1 cellular context compared by ENCODE assay signal in genomic region chr16:68235882-68236803, GRCh38.
TF ChIP-seq lines count a peak whose summit lies in the region.

Gene ESRP2 (minus strand): TSS chr16:68236127. CDS start chr16:68236045, 82 bp downstream.

TF ChIP-seq in HepG2, 621 proteins besides CTCF, POLR2A, EP300 and RAD21 (continued from another document and continues in another):
- peak; percentile 68 for TF ChIP-seq TFE3 (CRISPR knock-in tag; IDR thresholded peaks at IDR 0.05)
- TF ChIP-seq, protein P1, sequence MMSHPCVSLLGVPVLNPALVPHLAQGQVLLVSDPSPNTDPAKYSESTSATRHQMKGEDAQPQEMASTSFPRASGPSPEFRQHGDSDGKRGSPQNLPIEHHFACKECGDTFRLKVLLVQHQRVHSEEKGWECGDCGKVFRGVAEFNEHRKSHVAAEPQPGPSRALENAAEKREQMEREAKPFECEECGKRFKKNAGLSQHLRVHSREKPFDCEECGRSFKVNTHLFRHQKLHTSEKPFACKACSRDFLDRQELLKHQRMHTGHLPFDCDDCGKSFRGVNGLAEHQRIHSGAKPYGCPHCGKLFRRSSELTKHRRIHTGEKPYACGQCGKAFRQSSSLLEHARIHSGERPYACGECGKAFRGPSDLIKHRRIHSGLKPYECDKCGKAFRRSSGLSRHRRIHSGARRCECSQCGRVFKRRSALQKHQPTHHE (CRISPR knock-in tag; IDR thresholded peaks at IDR 0.05; ENCODE audit: borderline replicate concordance), result 0 out of 2 replicates have a peak, but pooled peaks have one; percentile 64
- no peak for TF ChIP-seq FUBP1 (CRISPR knock-in tag; IDR thresholded peaks at IDR 0.05; ENCODE audit: borderline replicate concordance)
- TF ChIP-seq ZNF570 (CRISPR knock-in tag; IDR thresholded peaks at IDR 0.05; ENCODE audit: borderline replicate concordance), result peak; percentile 30; the same call in 1 of the 2 replicates
- no peak for TF ChIP-seq REXO4 (CRISPR knock-in tag; IDR thresholded peaks at IDR 0.05; ENCODE audit: borderline replicate concordance)
- TF ChIP-seq NRL (CRISPR knock-in tag; IDR thresholded peaks at IDR 0.05; ENCODE audit: borderline replicate concordance), result 0 out of 2 replicates have a peak, but pooled peaks have one; percentile 5
- TF ChIP-seq, protein P2, sequence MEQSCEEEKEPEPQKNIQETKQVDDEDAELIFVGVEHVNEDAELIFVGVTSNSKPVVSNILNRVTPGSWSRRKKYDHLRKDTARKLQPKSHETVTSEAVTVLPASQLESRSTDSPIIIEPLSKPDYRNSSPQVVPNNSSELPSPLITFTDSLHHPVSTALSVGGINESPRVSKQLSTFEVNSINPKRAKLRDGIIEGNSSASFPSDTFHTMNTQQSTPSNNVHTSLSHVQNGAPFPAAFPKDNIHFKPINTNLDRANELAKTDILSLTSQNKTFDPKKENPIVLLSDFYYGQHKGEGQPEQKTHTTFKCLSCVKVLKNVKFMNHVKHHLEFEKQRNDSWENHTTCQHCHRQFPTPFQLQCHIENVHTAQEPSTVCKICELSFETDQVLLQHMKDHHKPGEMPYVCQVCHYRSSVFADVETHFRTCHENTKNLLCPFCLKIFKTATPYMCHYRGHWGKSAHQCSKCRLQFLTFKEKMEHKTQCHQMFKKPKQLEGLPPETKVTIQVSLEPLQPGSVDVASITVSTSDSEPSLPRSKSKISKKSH (CRISPR knock-in tag; IDR thresholded peaks at IDR 0.05; ENCODE audit: borderline replicate concordance), result no peak; the same call in 1 of the 2 replicates
- TF ChIP-seq ZFP36L1 (CRISPR knock-in tag; IDR thresholded peaks at IDR 0.05), result peak; percentile 90
- TF ChIP-seq, protein P3, sequence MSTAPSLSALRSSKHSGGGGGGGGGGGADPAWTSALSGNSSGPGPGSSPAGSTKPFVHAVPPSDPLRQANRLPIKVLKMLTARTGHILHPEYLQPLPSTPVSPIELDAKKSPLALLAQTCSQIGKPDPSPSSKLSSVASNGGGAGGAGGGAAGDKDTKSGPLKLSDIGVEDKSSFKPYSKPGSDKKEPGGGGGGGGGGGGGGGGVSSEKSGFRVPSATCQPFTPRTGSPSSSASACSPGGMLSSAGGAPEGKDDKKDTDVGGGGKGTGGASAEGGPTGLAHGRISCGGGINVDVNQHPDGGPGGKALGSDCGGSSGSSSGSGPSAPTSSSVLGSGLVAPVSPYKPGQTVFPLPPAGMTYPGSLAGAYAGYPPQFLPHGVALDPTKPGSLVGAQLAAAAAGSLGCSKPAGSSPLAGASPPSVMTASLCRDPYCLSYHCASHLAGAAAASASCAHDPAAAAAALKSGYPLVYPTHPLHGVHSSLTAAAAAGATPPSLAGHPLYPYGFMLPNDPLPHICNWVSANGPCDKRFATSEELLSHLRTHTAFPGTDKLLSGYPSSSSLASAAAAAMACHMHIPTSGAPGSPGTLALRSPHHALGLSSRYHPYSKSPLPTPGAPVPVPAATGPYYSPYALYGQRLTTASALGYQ (CRISPR knock-in tag; IDR thresholded peaks at IDR 0.05), result peak; percentile 68
- TF ChIP-seq, protein P4, sequence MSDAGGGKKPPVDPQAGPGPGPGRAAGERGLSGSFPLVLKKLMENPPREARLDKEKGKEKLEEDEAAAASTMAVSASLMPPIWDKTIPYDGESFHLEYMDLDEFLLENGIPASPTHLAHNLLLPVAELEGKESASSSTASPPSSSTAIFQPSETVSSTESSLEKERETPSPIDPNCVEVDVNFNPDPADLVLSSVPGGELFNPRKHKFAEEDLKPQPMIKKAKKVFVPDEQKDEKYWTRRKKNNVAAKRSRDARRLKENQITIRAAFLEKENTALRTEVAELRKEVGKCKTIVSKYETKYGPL (CRISPR knock-in tag; IDR thresholded peaks at IDR 0.05), result peak; percentile 72; the same call in 1 of the 2 replicates
- no peak for TF ChIP-seq DDIT3 (CRISPR knock-in tag; IDR thresholded peaks at IDR 0.05)
- TF ChIP-seq, protein P5, sequence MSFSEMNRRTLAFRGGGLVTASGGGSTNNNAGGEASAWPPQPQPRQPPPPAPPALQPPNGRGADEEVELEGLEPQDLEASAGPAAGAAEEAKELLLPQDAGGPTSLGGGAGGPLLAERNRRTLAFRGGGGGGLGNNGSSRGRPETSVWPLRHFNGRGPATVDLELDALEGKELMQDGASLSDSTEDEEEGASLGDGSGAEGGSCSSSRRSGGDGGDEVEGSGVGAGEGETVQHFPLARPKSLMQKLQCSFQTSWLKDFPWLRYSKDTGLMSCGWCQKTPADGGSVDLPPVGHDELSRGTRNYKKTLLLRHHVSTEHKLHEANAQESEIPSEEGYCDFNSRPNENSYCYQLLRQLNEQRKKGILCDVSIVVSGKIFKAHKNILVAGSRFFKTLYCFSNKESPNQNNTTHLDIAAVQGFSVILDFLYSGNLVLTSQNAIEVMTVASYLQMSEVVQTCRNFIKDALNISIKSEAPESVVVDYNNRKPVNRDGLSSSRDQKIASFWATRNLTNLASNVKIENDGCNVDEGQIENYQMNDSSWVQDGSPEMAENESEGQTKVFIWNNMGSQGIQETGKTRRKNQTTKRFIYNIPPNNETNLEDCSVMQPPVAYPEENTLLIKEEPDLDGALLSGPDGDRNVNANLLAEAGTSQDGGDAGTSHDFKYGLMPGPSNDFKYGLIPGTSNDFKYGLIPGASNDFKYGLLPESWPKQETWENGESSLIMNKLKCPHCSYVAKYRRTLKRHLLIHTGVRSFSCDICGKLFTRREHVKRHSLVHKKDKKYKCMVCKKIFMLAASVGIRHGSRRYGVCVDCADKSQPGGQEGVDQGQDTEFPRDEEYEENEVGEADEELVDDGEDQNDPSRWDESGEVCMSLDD (CRISPR knock-in tag; IDR thresholded peaks at IDR 0.05; ENCODE audit: borderline replicate concordance), result peak; percentile 68; the same call in 1 of the 2 replicates
- TF ChIP-seq IKZF4 (CRISPR knock-in tag; IDR thresholded peaks at IDR 0.05; ENCODE audit: borderline replicate concordance, low read depth, not compliant biosample characterization), result peak; percentile 12
- TF ChIP-seq ZIK1 (CRISPR knock-in tag; IDR thresholded peaks at IDR 0.05; ENCODE audit: borderline replicate concordance, low read depth), result peak; percentile 48; the same call in 1 of the 2 replicates
- TF ChIP-seq PITX1 (CRISPR knock-in tag; IDR thresholded peaks at IDR 0.05), result peak; percentile 52; the same call in 1 of the 2 replicates
- TF ChIP-seq KAT7 (CRISPR knock-in tag; IDR thresholded peaks at IDR 0.05; ENCODE audit: borderline replicate concordance), result 0 out of 2 replicates have a peak, but pooled peaks have one; percentile 20
- peak; percentile 23; the same call in 1 of the 2 replicates for TF ChIP-seq IRX3 (CRISPR knock-in tag; IDR thresholded peaks at IDR 0.05; ENCODE audit: borderline replicate concordance, low read depth)
- TF ChIP-seq ZNF335 (CRISPR knock-in tag; IDR thresholded peaks at IDR 0.05), result peak; percentile 56; the same call in 1 of the 2 replicates
- 0 out of 2 replicates have a peak, but pooled peaks have one; percentile 18 for TF ChIP-seq HMG20B (CRISPR knock-in tag; conservative IDR thresholded peaks at IDR 0.05)
- TF ChIP-seq TGIF2 (CRISPR knock-in tag; IDR thresholded peaks at IDR 0.05), result peak; percentile 46; the same call in 1 of the 2 replicates
- TF ChIP-seq PPARG (CRISPR knock-in tag; conservative IDR thresholded peaks at IDR 0.05), result peak; percentile 54
- TF ChIP-seq, protein P6, sequence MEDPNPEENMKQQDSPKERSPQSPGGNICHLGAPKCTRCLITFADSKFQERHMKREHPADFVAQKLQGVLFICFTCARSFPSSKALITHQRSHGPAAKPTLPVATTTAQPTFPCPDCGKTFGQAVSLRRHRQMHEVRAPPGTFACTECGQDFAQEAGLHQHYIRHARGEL (CRISPR knock-in tag; IDR thresholded peaks at IDR 0.05), result peak; percentile 73; the same call in 1 of the 2 replicates
- peak; percentile 70 for TF ChIP-seq U2AF1 (optimal IDR thresholded peaks at IDR 0.05; ENCODE audit: low read depth, low read length)
- no peak for TF ChIP-seq MTF2 (CRISPR knock-in tag; IDR thresholded peaks at IDR 0.05; ENCODE audit: borderline replicate concordance)
- TF ChIP-seq KDM5B (CRISPR knock-in tag; IDR thresholded peaks at IDR 0.05; ENCODE audit: borderline replicate concordance), result no peak; the same call in 1 of the 2 replicates
- no peak for TF ChIP-seq NCOA1 (CRISPR knock-in tag; IDR thresholded peaks at IDR 0.05)
- no peak for TF ChIP-seq ZMYM3 (CRISPR knock-in tag; IDR thresholded peaks at IDR 0.05)
- peak; percentile 67; the same call in 1 of the 2 replicates for TF ChIP-seq TBP (CRISPR knock-in tag; IDR thresholded peaks at IDR 0.05)
- TF ChIP-seq NKX3-1 (CRISPR knock-in tag; IDR thresholded peaks at IDR 0.05), result no peak
- peak; percentile 41 for TF ChIP-seq THAP11 (CRISPR knock-in tag; IDR thresholded peaks at IDR 0.05)
- no peak for TF ChIP-seq ZNF674 (CRISPR knock-in tag; IDR thresholded peaks at IDR 0.05; ENCODE audit: low read depth)
- TF ChIP-seq FOXP4 (CRISPR knock-in tag; IDR thresholded peaks at IDR 0.05), result peak; percentile 53; the same call in 1 of the 2 replicates
- TF ChIP-seq ZNF609 (CRISPR knock-in tag; IDR thresholded peaks at IDR 0.05; ENCODE audit: borderline replicate concordance), result peak; percentile 75
